Comparison of ENCODE assay signal across 18 cellular contexts in genomic region chr5:38622723-38623129, GRCh38.
A peak's percentile ranks its signal among the peaks of the same experiment; 100 is the strongest.
DNase-seq lines count a peak whose midpoint lies in the region; ATAC-seq and TF ChIP-seq lines count a peak whose summit lies in the region.
"Had no signal": no experiment of that assay in that cellular context is flagged by ENCODE, and none has a peak within 500 bp of the region (broad histone marks: within the 10 kb centered on the region; RNA-seq: fewer than 3 reads in every experiment).

No MANE protein-coding gene starts in this region.

- intact Hi-C loops in Caco-2 (cut with micrococcal nuclease; ENCODE audit: unreplicated experiment), result no loop called here
- intact Hi-C loops in Panc1 (cut with micrococcal nuclease; ENCODE audit: unreplicated experiment), result no loop called here

- POLR2A ChIA-PET in Caco-2 (lab: Charles Lee), result no interaction called here
- POLR2A ChIA-PET in Panc1 (lab: Charles Lee), result no interaction called here

- 54 to 66% methylated on average over 3 of the region's 3 CpGs for WGBS in lung, 2 donors
- 64 to 74% methylated on average over 3 of the region's 3 CpGs for WGBS in upper lobe of left lung, 2 donors

- no peaks in the 10 kb centered on the region for H3K36me3 Mint-ChIP-seq in Caco-2 (ENCODE audit: insufficient read depth, unreplicated experiment)

- peaks cover 24% of the 10 kb centered on the region for H3K4me1 ChIP-seq in Caco-2
- no peaks in the 10 kb centered on the region; the same call in 1 of the 2 replicates for H3K4me1 ChIP-seq in Panc1 (ENCODE audit: control insufficient read depth, insufficient read depth, low read length)
- no peaks in the 10 kb centered on the region for H3K4me1 ChIP-seq in lung (ENCODE audit: control insufficient read depth in 2 of 2, insufficient read depth in 2 of 2, low read length in 2 of 2)
- no peaks in the 10 kb centered on the region for H3K4me1 ChIP-seq in upper lobe of left lung
- H3K4me1 ChIP-seq: SJCRH30 had no signal

- H3K4me1 Mint-ChIP-seq in Caco-2 (ENCODE audit: low read depth, unreplicated experiment), result peaks cover 17% of the 10 kb centered on the region

- H3K36me3 ChIP-seq in Caco-2 (ENCODE audit: control insufficient read depth, insufficient read depth, low read length) (no peaks in the 10 kb centered on the region), Panc1 (ENCODE audit: control insufficient read depth, insufficient read depth, low read length) (no peaks in the 10 kb centered on the region), lung (ENCODE audit: control insufficient read depth in 2 of 2, insufficient read depth in 2 of 2, low read length in 2 of 2) (no peaks in the 10 kb centered on the region), upper lobe of left lung (no peaks in the 10 kb centered on the region)
- H3K36me3 ChIP-seq: SJCRH30 had no signal

- H3K27ac ChIP-seq in Panc1 (ENCODE audit: low read length) (peak overlapping the region; percentile 17; the same call in 1 of the 2 replicates), lung (ENCODE audit: low read depth in 1 of 2, low read length in 1 of 2) (no peak overlapping the region), upper lobe of left lung (no peak overlapping the region)
- H3K27ac ChIP-seq: GM23248, SJCRH30 had no signal

- H3K9me3 ChIP-seq in Caco-2 (peaks cover 12% of the 10 kb centered on the region), Panc1 (ENCODE audit: control insufficient read depth, insufficient read depth, low read depth, low read length) (peaks cover 13% of the 10 kb centered on the region), lung (ENCODE audit: control insufficient read depth in 2 of 2, insufficient read depth in 1 of 2, low read length in 1 of 2) (no peaks in the 10 kb centered on the region), upper lobe of left lung (no peaks in the 10 kb centered on the region)
- H3K9me3 ChIP-seq: SJCRH30 had no signal

- H3K4me3 Mint-ChIP-seq in Caco-2 (ENCODE audit: unreplicated experiment), result no peak overlapping the region

- ATAC-seq in Panc1 (no peak), lung (ENCODE audit: insufficient read depth, low FRiP score) (no peak), upper lobe of left lung (ENCODE audit: low FRiP score in 2 of 2) (no peak)
- ATAC-seq: GM12878, HCT116 had no signal

- no peak for TF ChIP-seq CTCF in Caco-2 (IDR thresholded peaks at IDR 0.05; ENCODE audit: insufficient read depth in 1 of 2, low read depth in 1 of 2, low read length in 1 of 2, severe bottlenecking in 1 of 2, unreplicated experiment in 1 of 2)
- no peak for TF ChIP-seq CTCF in Panc1 (IDR thresholded peaks at IDR 0.05)
- TF ChIP-seq CTCF in fibroblast of villous mesenchyme (IDR thresholded peaks at IDR 0.05; ENCODE audit: insufficient read depth, low read depth, low read length), result no peak
- TF ChIP-seq CTCF in lung (IDR thresholded peaks at IDR 0.05; ENCODE audit: control extremely low read depth, extremely low read depth), result no peak
- no peak for TF ChIP-seq CTCF in upper lobe of left lung (IDR thresholded peaks at IDR 0.05)

- no peak for TF ChIP-seq POLR2A in upper lobe of left lung (IDR thresholded peaks at IDR 0.05)

- H3K27ac Mint-ChIP-seq in Caco-2 (ENCODE audit: unreplicated experiment), result peak overlapping the region; percentile 57

- no peak for DNase-seq in Caco-2
- DNase-seq in Panc1 (ENCODE audit: low read depth, low spot score), result no peak
- peak; percentile 61 for DNase-seq in fibroblast of villous mesenchyme (ENCODE audit: low read depth)
- peak; percentile 20 for DNase-seq in lung (ENCODE audit: low spot score)
- DNase-seq in upper lobe of left lung, result no peak
- DNase-seq in GM19240 (ENCODE audit: insufficient read length, low spot score), result no peak
- DNase-seq in glomerular visceral epithelial cell (ENCODE audit: extremely low spot score), result no peak
- no peak for DNase-seq in COR-L47 (lab: John Stamatoyannopoulos, UW)
- DNase-seq: AML-193, DMS79, GM23248, MM.1S, NCI-H1105 treated with DMSO at 0.1 percent for 48 hours, NCI-H187 treated with DMSO at 0.1 percent for 48 hours, NCI-H774, SJCRH30 had no signal

- BruUV-seq in Caco-2 (replicated peaks; lab: Mats Ljungman, UMichigan), result no TSS peak
- BruUV-seq in Panc1 (replicated peaks; lab: Mats Ljungman, UMichigan), result no TSS peak

- no peaks in the 10 kb centered on the region for H3K27me3 Mint-ChIP-seq in Caco-2 (ENCODE audit: insufficient read depth, unreplicated experiment)

- no peak for TF ChIP-seq EP300 in upper lobe of left lung (IDR thresholded peaks at IDR 0.05)

- in situ Hi-C loops in Panc1 (cut with HindIII; ENCODE audit: low pct_unique_long_range_greater_than_20kb, low sequenced_read_pairs), result no loop called here

- H3K4me3 ChIP-seq in Caco-2 (ENCODE audit: low read depth, low read length), result no peak overlapping the region
- no peak overlapping the region for H3K4me3 ChIP-seq in Panc1 (ENCODE audit: low read depth in 2 of 2, low read length in 2 of 2)
- H3K4me3 ChIP-seq in fibroblast of villous mesenchyme (ENCODE audit: low read depth, low read length), result no peak overlapping the region
- no peak overlapping the region for H3K4me3 ChIP-seq in lung
- H3K4me3 ChIP-seq in upper lobe of left lung, result no peak overlapping the region
- H3K4me3 ChIP-seq: GM12878, GM23248, SJCRH30 had no signal

- H3K27me3 ChIP-seq in Caco-2 (replicated peaks; ENCODE audit: control insufficient read depth, insufficient read depth, low read length), result no peaks in the 10 kb centered on the region
- no peaks in the 10 kb centered on the region for H3K27me3 ChIP-seq in Panc1 (ENCODE audit: control insufficient read depth, insufficient read depth, low read length)
- H3K27me3 ChIP-seq in lung (ENCODE audit: control insufficient read depth, insufficient read depth), result no peaks in the 10 kb centered on the region
- no peaks in the 10 kb centered on the region for H3K27me3 ChIP-seq in upper lobe of left lung
- H3K27me3 ChIP-seq: SJCRH30 had no signal

- H3K9me3 Mint-ChIP-seq in Caco-2 (ENCODE audit: unreplicated experiment), result peaks cover 24% of the 10 kb centered on the region

- CTCF ChIA-PET in Caco-2 (lab: Charles Lee), result no interaction called here
- CTCF ChIA-PET in Panc1 (lab: Charles Lee), result no interaction called here

Comparison
In these comparisons a context has a peak if more than half of its experiments do, and no peak if none do; other contexts are left out.
1. DNase-seq: peak in fibroblast of villous mesenchyme (single experiment) and lung (single experiment); none in Caco-2 (0 of 2), Panc1 (single experiment), upper lobe of left lung (0 of 2), GM19240 (single experiment), glomerular visceral epithelial cell (single experiment) and COR-L47 (single experiment).